ENCODE assay signal across 1 cellular context in the genomic region with DNA sequence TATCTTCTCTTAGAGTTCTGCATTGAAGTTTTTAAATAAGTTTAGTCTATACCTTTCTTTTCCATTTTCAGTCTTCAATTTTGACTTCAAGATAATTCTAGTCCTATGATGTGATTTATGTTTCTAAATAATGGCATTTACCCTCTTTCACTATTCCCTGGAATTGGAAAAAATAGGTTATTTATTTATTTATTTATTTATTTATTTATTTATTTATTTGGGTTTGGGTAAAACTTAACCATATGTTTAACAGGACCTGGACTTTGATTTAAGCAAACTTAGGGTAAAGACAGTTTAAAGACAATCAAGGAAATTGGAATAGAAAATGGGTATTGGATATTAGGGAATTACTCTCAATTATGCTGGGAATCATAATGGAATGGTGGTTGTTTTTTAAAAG.
TF ChIP-seq lines count a peak whose summit lies in the region.

No MANE protein-coding gene starts in this region.

TF ChIP-seq in HEK293, 187 proteins besides CTCF, POLR2A, EP300 and RAD21 (continued from another document):
- TF ChIP-seq, protein P1, sequence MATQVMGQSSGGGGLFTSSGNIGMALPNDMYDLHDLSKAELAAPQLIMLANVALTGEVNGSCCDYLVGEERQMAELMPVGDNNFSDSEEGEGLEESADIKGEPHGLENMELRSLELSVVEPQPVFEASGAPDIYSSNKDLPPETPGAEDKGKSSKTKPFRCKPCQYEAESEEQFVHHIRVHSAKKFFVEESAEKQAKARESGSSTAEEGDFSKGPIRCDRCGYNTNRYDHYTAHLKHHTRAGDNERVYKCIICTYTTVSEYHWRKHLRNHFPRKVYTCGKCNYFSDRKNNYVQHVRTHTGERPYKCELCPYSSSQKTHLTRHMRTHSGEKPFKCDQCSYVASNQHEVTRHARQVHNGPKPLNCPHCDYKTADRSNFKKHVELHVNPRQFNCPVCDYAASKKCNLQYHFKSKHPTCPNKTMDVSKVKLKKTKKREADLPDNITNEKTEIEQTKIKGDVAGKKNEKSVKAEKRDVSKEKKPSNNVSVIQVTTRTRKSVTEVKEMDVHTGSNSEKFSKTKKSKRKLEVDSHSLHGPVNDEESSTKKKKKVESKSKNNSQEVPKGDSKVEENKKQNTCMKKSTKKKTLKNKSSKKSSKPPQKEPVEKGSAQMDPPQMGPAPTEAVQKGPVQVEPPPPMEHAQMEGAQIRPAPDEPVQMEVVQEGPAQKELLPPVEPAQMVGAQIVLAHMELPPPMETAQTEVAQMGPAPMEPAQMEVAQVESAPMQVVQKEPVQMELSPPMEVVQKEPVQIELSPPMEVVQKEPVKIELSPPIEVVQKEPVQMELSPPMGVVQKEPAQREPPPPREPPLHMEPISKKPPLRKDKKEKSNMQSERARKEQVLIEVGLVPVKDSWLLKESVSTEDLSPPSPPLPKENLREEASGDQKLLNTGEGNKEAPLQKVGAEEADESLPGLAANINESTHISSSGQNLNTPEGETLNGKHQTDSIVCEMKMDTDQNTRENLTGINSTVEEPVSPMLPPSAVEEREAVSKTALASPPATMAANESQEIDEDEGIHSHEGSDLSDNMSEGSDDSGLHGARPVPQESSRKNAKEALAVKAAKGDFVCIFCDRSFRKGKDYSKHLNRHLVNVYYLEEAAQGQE (tag by site-specific recombination; IDR thresholded peaks at IDR 0.05) = 0 out of 2 replicates have a peak, but pooled peaks have one; percentile 29
- TF ChIP-seq ZNF394 (tag by site-specific recombination; IDR thresholded peaks at IDR 0.05; ENCODE audit: borderline replicate concordance) (peak; percentile 72; the same call in 1 of the 2 replicates), ZNF140 (tag by site-specific recombination; IDR thresholded peaks at IDR 0.05) (peak; percentile 59; the same call in 1 of the 2 replicates), ZBTB8A (tag by site-specific recombination; IDR thresholded peaks at IDR 0.05) (0 out of 2 replicates have a peak, but pooled peaks have one; percentile 35), ZSCAN30 (tag by site-specific recombination; IDR thresholded peaks at IDR 0.05) (no peak), ZNF202 (tag by site-specific recombination; IDR thresholded peaks at IDR 0.05; ENCODE audit: borderline replicate concordance) (peak; percentile 27; the same call in 1 of the 2 replicates), ZNF426 (tag by site-specific recombination; IDR thresholded peaks at IDR 0.05) (peak; percentile 58), ZNF169 (tag by site-specific recombination; IDR thresholded peaks at IDR 0.05) (no peak), ZNF555 (tag by site-specific recombination; conservative IDR thresholded peaks at IDR 0.05) (peak; percentile 65), ZNF623 (tag by site-specific recombination; IDR thresholded peaks at IDR 0.05) (peak; percentile 41; the same call in 1 of the 2 replicates)
- TF ChIP-seq, protein P2, sequence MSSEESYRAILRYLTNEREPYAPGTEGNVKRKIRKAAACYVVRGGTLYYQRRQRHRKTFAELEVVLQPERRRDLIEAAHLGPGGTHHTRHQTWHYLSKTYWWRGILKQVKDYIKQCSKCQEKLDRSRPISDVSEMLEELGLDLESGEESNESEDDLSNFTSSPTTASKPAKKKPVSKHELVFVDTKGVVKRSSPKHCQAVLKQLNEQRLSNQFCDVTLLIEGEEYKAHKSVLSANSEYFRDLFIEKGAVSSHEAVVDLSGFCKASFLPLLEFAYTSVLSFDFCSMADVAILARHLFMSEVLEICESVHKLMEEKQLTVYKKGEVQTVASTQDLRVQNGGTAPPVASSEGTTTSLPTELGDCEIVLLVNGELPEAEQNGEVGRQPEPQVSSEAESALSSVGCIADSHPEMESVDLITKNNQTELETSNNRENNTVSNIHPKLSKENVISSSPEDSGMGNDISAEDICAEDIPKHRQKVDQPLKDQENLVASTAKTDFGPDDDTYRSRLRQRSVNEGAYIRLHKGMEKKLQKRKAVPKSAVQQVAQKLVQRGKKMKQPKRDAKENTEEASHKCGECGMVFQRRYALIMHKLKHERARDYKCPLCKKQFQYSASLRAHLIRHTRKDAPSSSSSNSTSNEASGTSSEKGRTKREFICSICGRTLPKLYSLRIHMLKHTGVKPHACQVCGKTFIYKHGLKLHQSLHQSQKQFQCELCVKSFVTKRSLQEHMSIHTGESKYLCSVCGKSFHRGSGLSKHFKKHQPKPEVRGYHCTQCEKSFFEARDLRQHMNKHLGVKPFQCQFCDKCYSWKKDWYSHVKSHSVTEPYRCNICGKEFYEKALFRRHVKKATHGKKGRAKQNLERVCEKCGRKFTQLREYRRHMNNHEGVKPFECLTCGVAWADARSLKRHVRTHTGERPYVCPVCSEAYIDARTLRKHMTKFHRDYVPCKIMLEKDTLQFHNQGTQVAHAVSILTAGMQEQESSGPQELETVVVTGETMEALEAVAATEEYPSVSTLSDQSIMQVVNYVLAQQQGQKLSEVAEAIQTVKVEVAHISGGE (tag by site-specific recombination; conservative IDR thresholded peaks at IDR 0.05; ENCODE audit: low read depth) = 0 out of 2 replicates have a peak, but pooled peaks have one; percentile 32
- TF ChIP-seq, protein P3, sequence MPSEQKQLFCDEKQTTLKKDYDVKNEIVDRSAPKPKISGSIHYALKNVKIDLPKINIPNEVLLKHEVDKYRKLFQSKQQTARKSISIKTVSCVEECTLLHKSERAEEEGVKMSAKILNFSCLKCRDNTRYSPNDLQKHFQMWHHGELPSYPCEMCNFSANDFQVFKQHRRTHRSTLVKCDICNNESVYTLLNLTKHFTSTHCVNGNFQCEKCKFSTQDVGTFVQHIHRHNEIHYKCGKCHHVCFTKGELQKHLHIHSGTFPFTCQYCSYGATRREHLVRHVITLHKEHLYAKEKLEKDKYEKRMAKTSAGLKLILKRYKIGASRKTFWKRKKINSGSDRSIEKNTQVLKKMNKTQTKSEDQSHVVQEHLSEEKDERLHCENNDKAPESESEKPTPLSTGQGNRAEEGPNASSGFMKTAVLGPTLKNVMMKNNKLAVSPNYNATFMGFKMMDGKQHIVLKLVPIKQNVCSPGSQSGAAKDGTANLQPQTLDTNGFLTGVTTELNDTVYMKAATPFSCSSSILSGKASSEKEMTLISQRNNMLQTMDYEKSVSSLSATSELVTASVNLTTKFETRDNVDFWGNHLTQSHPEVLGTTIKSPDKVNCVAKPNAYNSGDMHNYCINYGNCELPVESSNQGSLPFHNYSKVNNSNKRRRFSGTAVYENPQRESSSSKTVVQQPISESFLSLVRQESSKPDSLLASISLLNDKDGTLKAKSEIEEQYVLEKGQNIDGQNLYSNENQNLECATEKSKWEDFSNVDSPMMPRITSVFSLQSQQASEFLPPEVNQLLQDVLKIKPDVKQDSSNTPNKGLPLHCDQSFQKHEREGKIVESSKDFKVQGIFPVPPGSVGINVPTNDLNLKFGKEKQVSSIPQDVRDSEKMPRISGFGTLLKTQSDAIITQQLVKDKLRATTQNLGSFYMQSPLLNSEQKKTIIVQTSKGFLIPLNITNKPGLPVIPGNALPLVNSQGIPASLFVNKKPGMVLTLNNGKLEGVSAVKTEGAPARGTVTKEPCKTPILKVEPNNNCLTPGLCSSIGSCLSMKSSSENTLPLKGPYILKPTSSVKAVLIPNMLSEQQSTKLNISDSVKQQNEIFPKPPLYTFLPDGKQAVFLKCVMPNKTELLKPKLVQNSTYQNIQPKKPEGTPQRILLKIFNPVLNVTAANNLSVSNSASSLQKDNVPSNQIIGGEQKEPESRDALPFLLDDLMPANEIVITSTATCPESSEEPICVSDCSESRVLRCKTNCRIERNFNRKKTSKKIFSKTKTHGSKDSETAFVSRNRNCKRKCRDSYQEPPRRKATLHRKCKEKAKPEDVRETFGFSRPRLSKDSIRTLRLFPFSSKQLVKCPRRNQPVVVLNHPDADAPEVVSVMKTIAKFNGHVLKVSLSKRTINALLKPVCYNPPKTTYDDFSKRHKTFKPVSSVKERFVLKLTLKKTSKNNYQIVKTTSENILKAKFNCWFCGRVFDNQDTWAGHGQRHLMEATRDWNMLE (tag by site-specific recombination; conservative IDR thresholded peaks at IDR 0.05; ENCODE audit: low read depth) = peak; percentile 61
